In genomic region chr7:118245267-118246040, GRCh38 we compare ENCODE assay signal across 15 cellular contexts. TPM values are rescaled to one million over a fixed set of nuclear protein-coding genes. Genes with fewer than 3 reads are reported as not detected.
DNase-seq lines count a peak whose midpoint lies in the region; ATAC-seq and TF ChIP-seq lines count a peak whose summit lies in the region.
"Had no signal": no experiment of that assay in that cellular context is flagged by ENCODE, and none has a peak within 500 bp of the region (broad histone marks: within the 10 kb centered on the region; RNA-seq: fewer than 3 reads in every experiment).

No MANE protein-coding gene starts in this region.

- no peaks in the 10 kb centered on the region for H3K79me1 ChIP-seq in mesendoderm (ENCODE audit: low read length)

- ATAC-seq in GM19025 (IDR thresholded peaks at IDR 0.05; ENCODE audit: low read depth, unreplicated experiment): peak; percentile 50
- ATAC-seq in HG02642 (IDR thresholded peaks at IDR 0.05; ENCODE audit: poor library complexity, unreplicated experiment): peak; percentile 68
- peak; percentile 85 for ATAC-seq in HG03565 (IDR thresholded peaks at IDR 0.05; ENCODE audit: unreplicated experiment)
- no peak for ATAC-seq in gastrocnemius medialis

- H3K4me3 ChIP-seq in mesendoderm (ENCODE audit: low read length) (no peak overlapping the region), gastrocnemius medialis (no peak overlapping the region), dorsolateral prefrontal cortex (no peak overlapping the region)

- H3K9me3 ChIP-seq in gastrocnemius medialis: no peaks in the 10 kb centered on the region

- no peak overlapping the region for H4K8ac ChIP-seq in mesendoderm (ENCODE audit: low read depth, low read length)

- no peaks in the 10 kb centered on the region for H3K79me2 ChIP-seq in mesendoderm (ENCODE audit: control insufficient read depth, insufficient read depth, low read length)

- no peak for TF ChIP-seq POLR2A in gastrocnemius medialis (IDR thresholded peaks at IDR 0.05)

- DNase-seq in mesendoderm (peak; percentile 28), NCI-H82 (lab: John Stamatoyannopoulos, UW) (no peak), gastrocnemius medialis (no peak), GM03348 (ENCODE audit: low spot score) (no peak), dorsolateral prefrontal cortex (no peak)
- DNase-seq: activated B cell treated with CpG ODN at 0.5 μM for 24 hours; activated naive CD4-positive, alpha-beta T cell treated with anti-CD3 and anti-CD28 coated beads, Interleukin-2, amount 10 ng/mL, durations not matched to agents 7 days and 5 days; DMS79; Karpas-422; stimulated activated CD4-positive, alpha-beta T cell treated with anti-CD3 and anti-CD28 coated beads, Interleukin-4, amount 100 ng/mL, for 1 hour; trophoblast cell had no signal

- in situ Hi-C loops in gastrocnemius medialis (cut with MboI; ENCODE audit: low sequenced_read_pairs in 4 of 4): no loop called here

- no peak overlapping the region for H4K5ac ChIP-seq in mesendoderm (ENCODE audit: low read length)

- no peak overlapping the region for H3K27ac ChIP-seq in mesendoderm (ENCODE audit: low read depth, low read length)
- H3K27ac ChIP-seq in gastrocnemius medialis: no peak overlapping the region
- no peak overlapping the region for H3K27ac ChIP-seq in dorsolateral prefrontal cortex

- H3K4ac ChIP-seq in mesendoderm (ENCODE audit: low read depth, low read length): no peak overlapping the region

- H3K18ac ChIP-seq in mesendoderm (ENCODE audit: low read length): no peak overlapping the region

- H2BK5ac ChIP-seq in mesendoderm (ENCODE audit: low read length): no peak overlapping the region

- H2BK15ac ChIP-seq in mesendoderm (replicated peaks; ENCODE audit: low read depth): no peak overlapping the region

- H3K4me2 ChIP-seq in mesendoderm (ENCODE audit: low read length): no peak overlapping the region

- no peak overlapping the region for H3K9ac ChIP-seq in mesendoderm (ENCODE audit: low read length)

- no peak overlapping the region for H2BK120ac ChIP-seq in mesendoderm (ENCODE audit: low read depth, low read length)

- TF ChIP-seq CTCF in gastrocnemius medialis (IDR thresholded peaks at IDR 0.05 in 4 of 5, conservative IDR thresholded peaks at IDR 0.05 in 1 of 5) (no peak), dorsolateral prefrontal cortex (IDR thresholded peaks at IDR 0.05 in 54 of 56, conservative IDR thresholded peaks at IDR 0.05 in 2 of 56; ENCODE audit: low read depth in 1 of 56, partially characterized antibody in 56 of 56) (no peak)

- H2AK5ac ChIP-seq in mesendoderm (ENCODE audit: low read length): no peak overlapping the region

- H3K36me3 ChIP-seq in mesendoderm (ENCODE audit: control insufficient read depth, insufficient read depth, low read length) (no peaks in the 10 kb centered on the region), gastrocnemius medialis (no peaks in the 10 kb centered on the region)

- H3K4me1 ChIP-seq in mesendoderm (ENCODE audit: control insufficient read depth, low read depth, low read length) (peaks cover 3% of the 10 kb centered on the region), gastrocnemius medialis (no peaks in the 10 kb centered on the region)

- H3K23ac ChIP-seq in mesendoderm (ENCODE audit: low read length): no peak overlapping the region

- WGBS in mesendoderm (ENCODE audit: extremely low coverage, insufficient coverage, low lambda C conversion rate): no CpG with 5 or more reads among the region's 2 CpGs

- intact Hi-C loops in gastrocnemius medialis (cut with DNase I; ENCODE audit: low total_unique reads) (no loop called here), dorsolateral prefrontal cortex (cut with DNase I) (no loop called here)

- H3K27me3 ChIP-seq in mesendoderm (ENCODE audit: insufficient read depth, low read length, poor library complexity) (no peaks in the 10 kb centered on the region), gastrocnemius medialis (no peaks in the 10 kb centered on the region), dorsolateral prefrontal cortex (no peaks in the 10 kb centered on the region)

- no peak overlapping the region for H3K56ac ChIP-seq in mesendoderm (ENCODE audit: low read length)

RNA-seq across cellular contexts. Expression of gene ANKRD7, which starts 20.9 kb away (rescaled TPM):
- polyA plus RNA-seq in mesendoderm (2013, experiment 1 of 2): not detected
- not detected for polyA plus RNA-seq in mesendoderm (2013, experiment 2 of 2)
- total RNA-seq in gastrocnemius medialis (under 1 TPM in 1 of 4 donors, not detected in 3; 0.27 TPM), dorsolateral prefrontal cortex (10 to 100 TPM in 2 of 120 experiments, 1 to 10 TPM in 118; 2.2 to 12.9 (median 5.7) TPM)
- total RNA-seq: activated B cell treated with CpG ODN at 0.5 μM for 24 hours, neural crest cell had no signal

Comparison
In these comparisons a context has a peak if more than half of its experiments do, and no peak if none do; other contexts are left out.
1. ATAC-seq: peak in GM19025 (single experiment), HG02642 (single experiment) and HG03565 (single experiment); none in gastrocnemius medialis (0 of 2).